In genomic region chr6:158498362-158498761, GRCh38 we compare ENCODE assay signal across 20 cellular contexts.
"Had no signal": no experiment of that assay in that cellular context is flagged by ENCODE, and none has a peak within 500 bp of the region (broad histone marks: within the 10 kb centered on the region; RNA-seq: fewer than 3 reads in every experiment).

No MANE protein-coding gene starts in this region.

- ATAC-seq: HepG2, Panc1, PC-3, SK-N-SH treated with all-trans-retinoic acid at 6 μM for 48 hours had no signal

- H3K27me3 ChIP-seq: MG63 had no signal

- H3K9me3 ChIP-seq: MG63 had no signal

- H3K27ac ChIP-seq: RWPE1 had no signal

- H3K4me3 ChIP-seq: MG63 had no signal

- DNase-seq: IMR-90, Karpas-422, KG1, MG63, NCI-H1092, NCI-H1105 treated with DMSO at 0.1 percent for 48 hours, NCI-H1417 treated with DMSO at 0.1 percent for 48 hours, NCI-H1694 treated with DMSO at 0.1 percent for 48 hours, NCI-H1930, NCI-H2081, NCI-H2107, NCI-H2227 treated with DMSO at 0.1 percent for 48 hours, NCI-H526 treated with DMSO at 0.1 percent for 48 hours, NCI-H748 treated with DMSO at 0.1 percent for 48 hours, PC-3, SHP77 had no signal
